Comparison of ENCODE assay signal across 9 cellular contexts in genomic region chr5:170293273-170293672, GRCh38. TPM values are rescaled to one million over a fixed set of nuclear protein-coding genes. Genes with fewer than 3 reads are reported as not detected.
A peak's percentile ranks its signal among the peaks of the same experiment; 100 is the strongest.
DNase-seq lines count a peak whose midpoint lies in the region; ATAC-seq, FAIRE-seq and TF ChIP-seq lines count a peak whose summit lies in the region.
"Had no signal": no experiment of that assay in that cellular context is flagged by ENCODE, and none has a peak within 500 bp of the region (broad histone marks: within the 10 kb centered on the region; RNA-seq: fewer than 3 reads in every experiment).

No MANE protein-coding gene starts in this region.

- no peaks in the 10 kb centered on the region for H3F3A ChIP-seq in GM23248 (ENCODE audit: insufficient read depth)

- peak overlapping the region; percentile 96 for H3K27ac Mint-ChIP-seq in activated T-helper 17 cell treated with anti-CD3 and anti-CD28 coated beads, Interleukin-2, amount 50 U/mL, for 72 hours

- no peak overlapping the region for H3K4me2 ChIP-seq in GM23248 (ENCODE audit: unreplicated experiment)

- in situ Hi-C loops in GM23248 (cut with MboI): no loop called here

- H3K9me3 Mint-ChIP-seq in activated T-helper 17 cell treated with anti-CD3 and anti-CD28 coated beads, Interleukin-2, amount 50 U/mL, for 72 hours: no peaks in the 10 kb centered on the region

- FAIRE-seq in small intestine (lab: Jason Lieb, UNC): no peak

- H3K9me3 ChIP-seq in small intestine (ENCODE audit: control insufficient read depth, low read depth) (no peaks in the 10 kb centered on the region), GM23248 (ENCODE audit: low read depth) (no peaks in the 10 kb centered on the region)

- H3K27ac ChIP-seq in small intestine (ENCODE audit: low read depth in 1 of 2, low read length in 1 of 2): peak overlapping the region in 1 of 2 donors; percentile 20
- no peak overlapping the region for H3K27ac ChIP-seq in GM23248

- H3K79me2 ChIP-seq in GM23248 (ENCODE audit: insufficient read depth): no peaks in the 10 kb centered on the region

- no peaks in the 10 kb centered on the region for H3K27me3 ChIP-seq in small intestine (ENCODE audit: control insufficient read depth in 2 of 2, insufficient read depth in 2 of 2, low read length in 2 of 2)
- H3K27me3 ChIP-seq in GM23248 (replicated peaks; ENCODE audit: insufficient read depth): peaks cover 50% of the 10 kb centered on the region

- no peak overlapping the region for H3K4me3 ChIP-seq in small intestine (ENCODE audit: low read depth in 1 of 2, low read length in 2 of 2)
- no peak overlapping the region for H3K4me3 ChIP-seq in GM23248

- peak; percentile 49 for ATAC-seq in GM19468 (IDR thresholded peaks at IDR 0.05; ENCODE audit: extremely low read depth, unreplicated experiment)
- peak; percentile 75 for ATAC-seq in HG03457 (IDR thresholded peaks at IDR 0.05; ENCODE audit: unreplicated experiment)
- peak; percentile 25 for ATAC-seq in activated T-helper 17 cell treated with anti-CD3 and anti-CD28 coated beads, Interleukin-2, amount 50 U/mL, for 72 hours (replicated peaks)

- H3K9ac ChIP-seq in GM23248: no peak overlapping the region

- H3K36me3 ChIP-seq in small intestine (ENCODE audit: control insufficient read depth in 2 of 2, insufficient read depth in 2 of 2, low read length in 2 of 2): no peaks in the 10 kb centered on the region
- no peaks in the 10 kb centered on the region for H3K36me3 ChIP-seq in GM23248 (ENCODE audit: low read depth)

- H3K9me2 ChIP-seq in GM23248 (ENCODE audit: insufficient read depth): no peaks in the 10 kb centered on the region

- TF ChIP-seq CTCF in GM10266 (IDR thresholded peaks at IDR 0.05; ENCODE audit: control insufficient read depth, insufficient read depth, low read depth, missing control alignments): peak; percentile 24

- peaks cover 96% of the 10 kb centered on the region for H3K36me3 Mint-ChIP-seq in activated T-helper 17 cell treated with anti-CD3 and anti-CD28 coated beads, Interleukin-2, amount 50 U/mL, for 72 hours (ENCODE audit: low read depth)

- H3K4me3 Mint-ChIP-seq in activated T-helper 17 cell treated with anti-CD3 and anti-CD28 coated beads, Interleukin-2, amount 50 U/mL, for 72 hours: peak overlapping the region; percentile 96
- H3K4me3 Mint-ChIP-seq: neural crest cell had no signal

- H3K4me1 Mint-ChIP-seq in activated T-helper 17 cell treated with anti-CD3 and anti-CD28 coated beads, Interleukin-2, amount 50 U/mL, for 72 hours: peaks cover 69% of the 10 kb centered on the region

- no peaks in the 10 kb centered on the region for H3K27me3 Mint-ChIP-seq in activated T-helper 17 cell treated with anti-CD3 and anti-CD28 coated beads, Interleukin-2, amount 50 U/mL, for 72 hours

- 50 to 66% (median 62%) methylated on average over 6 of the region's 6 CpGs for WGBS in small intestine, 3 donors
- WGBS in GM23248 (ENCODE audit: low coverage in 1 of 2, low lambda C conversion rate in 2 of 2, missing lambda C conversion rate in 2 of 2), 2 experiments: 41 to 43% methylated on average over 6 of the region's 6 CpGs

- peak; percentile 64 for DNase-seq in GM10266 (ENCODE audit: extremely low spot score)
- DNase-seq in small intestine: peak; percentile 33
- DNase-seq in NCI-H1694 (lab: John Stamatoyannopoulos, UW): no peak
- DNase-seq in GM23248: no peak
- no peak for DNase-seq in NCI-H187 treated with DMSO at 0.1 percent for 48 hours (lab: John Stamatoyannopoulos, UW)

- H2AFZ ChIP-seq in GM23248: no peak overlapping the region

- H3K4me1 ChIP-seq in small intestine (ENCODE audit: control insufficient read depth in 2 of 2, insufficient read depth in 1 of 2, low read depth in 1 of 2, low read length in 1 of 2): peaks cover 0 to 7% of the 10 kb centered on the region in 2 donors
- H3K4me1 ChIP-seq in GM23248 (ENCODE audit: insufficient read depth): no peaks in the 10 kb centered on the region

- no peaks in the 10 kb centered on the region for H4K20me1 ChIP-seq in GM23248 (ENCODE audit: insufficient read depth)

RNA-seq across cellular contexts. Expression of gene LCP2, which starts 4.3 kb away (rescaled TPM):
- 100 to 1,000 TPM; 202 to 204 TPM for total RNA-seq in activated T-helper 17 cell treated with anti-CD3 and anti-CD28 coated beads, Interleukin-2, amount 50 U/mL, for 72 hours
- polyA plus RNA-seq in small intestine (1 to 10 TPM; 2.9 to 9.2 (median 6.4) TPM), GM23248 (2016; fragmentation: Nextera tagmentation; extraction: Ambion mirVana) (not detected in 2 replicates)
- total RNA-seq in GM23248 (2014; rRNA removed; shearing (Covaris generic)): not detected in 2 replicates
- total RNA-seq: neural crest cell had no signal

Comparison
In these comparisons a context has a peak if more than half of its experiments do, and no peak if none do; other contexts are left out.
1. DNase-seq: peak in GM10266 (single experiment) and small intestine (single experiment); none in NCI-H1694 (single experiment), GM23248 (single experiment) and NCI-H187 treated with DMSO at 0.1 percent for 48 hours (single experiment).
2. ATAC-seq: peak in every context shown above with its lines; median percentile 75 in HG03457; 49 in GM19468; 25 in activated T-helper 17 cell treated with anti-CD3 and anti-CD28 coated beads, Interleukin-2, amount 50 U/mL, for 72 hours.
3. RNA of gene LCP2, which starts 4.3 kb away (total RNA-seq): 202 to 204 TPM in activated T-helper 17 cell treated with anti-CD3 and anti-CD28 coated beads, Interleukin-2, amount 50 U/mL, for 72 hours; not detected in GM23248; every median in the first group is over 100 times any median in the second.